Comparison of ENCODE assay signal across 6 cellular contexts in the genomic region with DNA sequence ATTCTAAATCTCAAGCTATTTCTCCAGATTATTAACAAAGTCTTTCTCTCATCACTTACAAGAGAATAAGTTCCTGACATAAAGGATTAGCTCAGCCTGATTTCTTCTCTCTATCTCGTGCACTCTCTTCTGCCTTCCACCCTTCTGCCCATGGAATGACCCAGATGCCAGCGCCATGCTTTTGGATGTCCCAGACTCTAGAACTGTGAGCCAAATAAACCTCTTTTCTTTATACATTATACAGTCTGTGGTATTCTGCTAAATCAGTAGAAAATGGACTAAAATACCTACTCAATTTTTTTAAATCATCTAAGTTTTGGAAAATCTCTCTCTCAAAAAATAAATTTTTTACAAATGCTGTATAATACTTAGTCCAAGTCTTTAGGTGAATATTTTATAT.
"Had no signal": no experiment of that assay in that cellular context is flagged by ENCODE, and none has a peak within 500 bp of the region (broad histone marks: within the 10 kb centered on the region; RNA-seq: fewer than 3 reads in every experiment).

No MANE protein-coding gene starts in this region.

- H3K4me3 Mint-ChIP-seq: IgD-negative memory B cell had no signal

- H3K27ac Mint-ChIP-seq: IgD-negative memory B cell had no signal

- FAIRE-seq: HTR-8/SVneo had no signal

- H3K27ac ChIP-seq: HL-60 had no signal

- DNase-seq: IMR-90, KBM-7, KG1 had no signal

- H3K9me3 Mint-ChIP-seq: IgD-negative memory B cell had no signal

- H3K27me3 Mint-ChIP-seq: IgD-negative memory B cell had no signal
